Comparison of ENCODE assay signal across 1 cellular context in the genomic region with DNA sequence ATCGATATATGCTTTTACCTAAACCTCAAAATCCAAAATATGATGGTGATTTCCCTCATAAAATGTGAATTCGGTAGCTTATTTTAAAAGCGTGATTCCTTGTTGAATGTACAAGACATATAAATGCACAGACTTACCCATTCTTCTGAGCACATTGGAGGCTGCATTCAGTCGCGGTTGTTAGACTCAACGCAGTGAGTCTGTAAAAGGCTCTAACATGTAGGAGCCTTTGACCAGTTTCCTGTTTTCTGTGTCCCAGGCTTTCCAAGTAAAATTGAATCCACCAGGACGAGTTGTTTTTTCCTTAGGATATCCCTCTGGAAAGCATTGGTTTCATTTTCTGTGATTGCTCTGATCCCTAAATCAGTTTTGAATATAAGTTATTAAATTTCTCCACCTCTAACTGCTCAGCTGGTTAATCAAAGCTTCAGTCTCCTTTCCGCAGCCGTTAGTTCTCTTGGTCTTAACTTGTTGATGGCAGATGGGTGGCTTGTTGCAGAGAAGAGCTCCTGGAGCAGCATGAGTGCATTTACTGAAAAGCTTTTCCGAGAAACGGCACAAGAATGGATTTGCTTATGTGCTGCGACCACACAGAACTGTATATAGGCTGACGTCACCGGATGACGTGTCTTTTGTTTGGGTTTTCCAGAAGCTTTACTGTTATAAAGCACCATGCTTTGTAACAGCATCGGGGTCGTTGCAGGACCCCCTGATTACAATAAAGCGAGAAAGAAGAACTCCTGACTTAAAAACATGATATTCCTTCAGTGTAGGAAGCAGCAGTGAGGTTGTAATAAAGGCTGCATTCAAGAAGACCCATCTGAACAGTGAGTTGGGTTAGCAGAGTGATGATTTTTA.
TF ChIP-seq lines count a peak whose summit lies in the region.

A gene with protein sequence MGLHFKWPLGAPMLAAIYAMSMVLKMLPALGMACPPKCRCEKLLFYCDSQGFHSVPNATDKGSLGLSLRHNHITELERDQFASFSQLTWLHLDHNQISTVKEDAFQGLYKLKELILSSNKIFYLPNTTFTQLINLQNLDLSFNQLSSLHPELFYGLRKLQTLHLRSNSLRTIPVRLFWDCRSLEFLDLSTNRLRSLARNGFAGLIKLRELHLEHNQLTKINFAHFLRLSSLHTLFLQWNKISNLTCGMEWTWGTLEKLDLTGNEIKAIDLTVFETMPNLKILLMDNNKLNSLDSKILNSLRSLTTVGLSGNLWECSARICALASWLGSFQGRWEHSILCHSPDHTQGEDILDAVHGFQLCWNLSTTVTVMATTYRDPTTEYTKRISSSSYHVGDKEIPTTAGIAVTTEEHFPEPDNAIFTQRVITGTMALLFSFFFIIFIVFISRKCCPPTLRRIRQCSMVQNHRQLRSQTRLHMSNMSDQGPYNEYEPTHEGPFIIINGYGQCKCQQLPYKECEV (minus strand): TSS at position 565 of the 858 bp plus-strand sequence. CDS start 424 bp downstream, at position 141.

TF ChIP-seq in HEK293, 187 proteins besides CTCF, POLR2A, EP300 and RAD21 (continued from another document):
- peak; percentile 98 for TF ChIP-seq SCRT2 (tag by site-specific recombination; IDR thresholded peaks at IDR 0.05)
- no peak for TF ChIP-seq ZSCAN30 (tag by site-specific recombination; IDR thresholded peaks at IDR 0.05)
- no peak for TF ChIP-seq ZNF843 (tag by site-specific recombination; IDR thresholded peaks at IDR 0.05)
- no peak for TF ChIP-seq ZNF560 (tag by site-specific recombination; IDR thresholded peaks at IDR 0.05; ENCODE audit: borderline replicate concordance)
- TF ChIP-seq, protein P1, sequence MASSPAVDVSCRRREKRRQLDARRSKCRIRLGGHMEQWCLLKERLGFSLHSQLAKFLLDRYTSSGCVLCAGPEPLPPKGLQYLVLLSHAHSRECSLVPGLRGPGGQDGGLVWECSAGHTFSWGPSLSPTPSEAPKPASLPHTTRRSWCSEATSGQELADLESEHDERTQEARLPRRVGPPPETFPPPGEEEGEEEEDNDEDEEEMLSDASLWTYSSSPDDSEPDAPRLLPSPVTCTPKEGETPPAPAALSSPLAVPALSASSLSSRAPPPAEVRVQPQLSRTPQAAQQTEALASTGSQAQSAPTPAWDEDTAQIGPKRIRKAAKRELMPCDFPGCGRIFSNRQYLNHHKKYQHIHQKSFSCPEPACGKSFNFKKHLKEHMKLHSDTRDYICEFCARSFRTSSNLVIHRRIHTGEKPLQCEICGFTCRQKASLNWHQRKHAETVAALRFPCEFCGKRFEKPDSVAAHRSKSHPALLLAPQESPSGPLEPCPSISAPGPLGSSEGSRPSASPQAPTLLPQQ (tag by site-specific recombination; IDR thresholded peaks at IDR 0.05) = 0 out of 2 replicates have a peak, but pooled peaks have one; percentile 21
- TF ChIP-seq ZNF174 (tag by site-specific recombination; IDR thresholded peaks at IDR 0.05) = no peak
- TF ChIP-seq, protein P2, sequence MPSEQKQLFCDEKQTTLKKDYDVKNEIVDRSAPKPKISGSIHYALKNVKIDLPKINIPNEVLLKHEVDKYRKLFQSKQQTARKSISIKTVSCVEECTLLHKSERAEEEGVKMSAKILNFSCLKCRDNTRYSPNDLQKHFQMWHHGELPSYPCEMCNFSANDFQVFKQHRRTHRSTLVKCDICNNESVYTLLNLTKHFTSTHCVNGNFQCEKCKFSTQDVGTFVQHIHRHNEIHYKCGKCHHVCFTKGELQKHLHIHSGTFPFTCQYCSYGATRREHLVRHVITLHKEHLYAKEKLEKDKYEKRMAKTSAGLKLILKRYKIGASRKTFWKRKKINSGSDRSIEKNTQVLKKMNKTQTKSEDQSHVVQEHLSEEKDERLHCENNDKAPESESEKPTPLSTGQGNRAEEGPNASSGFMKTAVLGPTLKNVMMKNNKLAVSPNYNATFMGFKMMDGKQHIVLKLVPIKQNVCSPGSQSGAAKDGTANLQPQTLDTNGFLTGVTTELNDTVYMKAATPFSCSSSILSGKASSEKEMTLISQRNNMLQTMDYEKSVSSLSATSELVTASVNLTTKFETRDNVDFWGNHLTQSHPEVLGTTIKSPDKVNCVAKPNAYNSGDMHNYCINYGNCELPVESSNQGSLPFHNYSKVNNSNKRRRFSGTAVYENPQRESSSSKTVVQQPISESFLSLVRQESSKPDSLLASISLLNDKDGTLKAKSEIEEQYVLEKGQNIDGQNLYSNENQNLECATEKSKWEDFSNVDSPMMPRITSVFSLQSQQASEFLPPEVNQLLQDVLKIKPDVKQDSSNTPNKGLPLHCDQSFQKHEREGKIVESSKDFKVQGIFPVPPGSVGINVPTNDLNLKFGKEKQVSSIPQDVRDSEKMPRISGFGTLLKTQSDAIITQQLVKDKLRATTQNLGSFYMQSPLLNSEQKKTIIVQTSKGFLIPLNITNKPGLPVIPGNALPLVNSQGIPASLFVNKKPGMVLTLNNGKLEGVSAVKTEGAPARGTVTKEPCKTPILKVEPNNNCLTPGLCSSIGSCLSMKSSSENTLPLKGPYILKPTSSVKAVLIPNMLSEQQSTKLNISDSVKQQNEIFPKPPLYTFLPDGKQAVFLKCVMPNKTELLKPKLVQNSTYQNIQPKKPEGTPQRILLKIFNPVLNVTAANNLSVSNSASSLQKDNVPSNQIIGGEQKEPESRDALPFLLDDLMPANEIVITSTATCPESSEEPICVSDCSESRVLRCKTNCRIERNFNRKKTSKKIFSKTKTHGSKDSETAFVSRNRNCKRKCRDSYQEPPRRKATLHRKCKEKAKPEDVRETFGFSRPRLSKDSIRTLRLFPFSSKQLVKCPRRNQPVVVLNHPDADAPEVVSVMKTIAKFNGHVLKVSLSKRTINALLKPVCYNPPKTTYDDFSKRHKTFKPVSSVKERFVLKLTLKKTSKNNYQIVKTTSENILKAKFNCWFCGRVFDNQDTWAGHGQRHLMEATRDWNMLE (tag by site-specific recombination; conservative IDR thresholded peaks at IDR 0.05; ENCODE audit: low read depth) = no peak
- peak; percentile 31; the same call in 1 of the 2 replicates for TF ChIP-seq OSR2 (tag by site-specific recombination; IDR thresholded peaks at IDR 0.05)
